ENCODE assay signal across 25 cellular contexts in the genomic region with DNA sequence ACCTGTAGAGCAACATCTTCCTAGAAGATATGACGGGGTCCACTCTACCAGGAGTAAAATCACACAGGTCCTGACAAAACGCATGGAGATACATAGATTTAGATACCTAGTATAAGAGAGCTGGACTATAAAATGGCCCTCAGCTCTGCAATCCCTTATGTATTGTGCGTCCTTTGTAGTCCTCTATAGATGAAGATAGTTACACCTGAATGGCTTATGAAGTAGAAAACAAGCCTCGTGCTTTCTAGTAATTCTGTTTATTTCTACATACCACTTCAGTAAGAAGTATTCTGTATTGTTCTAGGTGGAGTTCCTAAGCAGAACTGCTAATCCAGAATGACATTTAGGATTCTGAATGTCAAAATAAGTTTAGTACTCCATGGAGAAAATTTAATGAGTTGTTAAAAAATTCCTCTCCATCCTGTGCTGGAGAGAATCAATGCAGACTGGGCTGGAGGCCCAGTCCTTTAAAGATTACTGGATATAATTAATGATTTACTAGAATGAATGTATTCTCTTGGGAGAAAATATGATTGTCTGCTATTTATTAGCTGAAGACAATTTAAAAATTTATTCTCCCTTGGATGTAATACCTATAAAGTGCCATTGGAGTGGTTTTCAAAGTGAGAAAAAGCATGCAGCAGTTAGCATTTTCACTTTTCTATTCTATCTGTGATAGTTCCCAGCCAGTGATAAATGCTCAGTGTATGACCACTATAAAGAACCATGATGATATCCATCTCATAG.
DNase-seq lines count a peak whose midpoint lies in the region; ATAC-seq, FAIRE-seq and TF ChIP-seq lines count a peak whose summit lies in the region.
"Had no signal": no experiment of that assay in that cellular context is flagged by ENCODE, and none has a peak within 500 bp of the region (broad histone marks: within the 10 kb centered on the region; RNA-seq: fewer than 3 reads in every experiment).

No MANE protein-coding gene starts in this region.

- WGBS in body of pancreas, 2 donors = 46 to 57% methylated on average over 4 of the region's 4 CpGs

- peak; percentile 44 for FAIRE-seq in D721Med (lab: Jason Lieb, UNC)
- FAIRE-seq: A549, G401.6, GM18507 had no signal

- intact Hi-C loops in body of pancreas (cut with DNase I) = no loop called here

- no peaks in the 10 kb centered on the region for H3K9me3 ChIP-seq in body of pancreas
- H3K9me3 ChIP-seq: A549, BE2C, Peyer's patch, SJSA1 had no signal

- peak overlapping the region; percentile 48 for H3K27ac ChIP-seq in 22Rv1
- peak overlapping the region in 2 of 4 donors; percentile 10 to 31 for H3K27ac ChIP-seq in body of pancreas
- H3K27ac ChIP-seq: A549, HL-60, KMS-11, Peyer's patch, SJSA1 had no signal

- no peaks in the 10 kb centered on the region for H3K36me3 ChIP-seq in body of pancreas (replicated peaks in 1 of 2; ENCODE audit: insufficient read depth in 1 of 2, low read depth in 2 of 2)
- H3K36me3 ChIP-seq: Peyer's patch, SJSA1 had no signal

- peaks cover 15% of the 10 kb centered on the region for H3K4me1 ChIP-seq in body of pancreas
- H3K4me1 ChIP-seq: A549, Peyer's patch had no signal

- H3K4me3 ChIP-seq in body of pancreas = no peak overlapping the region
- H3K4me3 ChIP-seq: A549, GM23338, Peyer's patch, SJSA1 had no signal

- TF ChIP-seq CTCF in 22Rv1 (IDR thresholded peaks at IDR 0.05) (no peak), D721Med (IDR thresholded peaks at IDR 0.05; ENCODE audit: insufficient read depth, missing control alignments) (no peak), body of pancreas (IDR thresholded peaks at IDR 0.05) (no peak)

- H3K27me3 ChIP-seq in body of pancreas = no peaks in the 10 kb centered on the region
- H3K27me3 ChIP-seq: BE2C, Peyer's patch had no signal

- DNase-seq in D721Med (ENCODE audit: insufficient read length, low spot score) (no peak), body of pancreas (peak; percentile 21 to 58 (median 36)), mucosa of gallbladder (ENCODE audit: low spot score) (peak; percentile 50), cerebellar cortex (ENCODE audit: low spot score) (no peak), HuH-7.5 (ENCODE audit: low spot score) (no peak), ureter (ENCODE audit: low spot score) (no peak)
- DNase-seq: BE2C; CD4-positive, CD25-positive, alpha-beta regulatory T cell; HCEC 1CT; IMR-90; NCI-H1092 treated with DMSO at 0.1 percent for 48 hours; NCI-H1436 treated with DMSO at 0.1 percent for 48 hours; NCI-H1930; NCI-H226; NCI-H524; NCI-H774; Peyer's patch had no signal

- TF ChIP-seq POLR2A in body of pancreas (IDR thresholded peaks at IDR 0.05) = no peak

- peak; percentile 88 for ATAC-seq in body of pancreas
- ATAC-seq: A549, GM23338 had no signal

Comparison
In these comparisons a context has a peak if more than half of its experiments do, and no peak if none do; other contexts are left out.
1. DNase-seq: peak in body of pancreas (4 of 4) and mucosa of gallbladder (single experiment); none in D721Med (single experiment), cerebellar cortex (single experiment), HuH-7.5 (single experiment) and ureter (single experiment).